In the genomic region with DNA sequence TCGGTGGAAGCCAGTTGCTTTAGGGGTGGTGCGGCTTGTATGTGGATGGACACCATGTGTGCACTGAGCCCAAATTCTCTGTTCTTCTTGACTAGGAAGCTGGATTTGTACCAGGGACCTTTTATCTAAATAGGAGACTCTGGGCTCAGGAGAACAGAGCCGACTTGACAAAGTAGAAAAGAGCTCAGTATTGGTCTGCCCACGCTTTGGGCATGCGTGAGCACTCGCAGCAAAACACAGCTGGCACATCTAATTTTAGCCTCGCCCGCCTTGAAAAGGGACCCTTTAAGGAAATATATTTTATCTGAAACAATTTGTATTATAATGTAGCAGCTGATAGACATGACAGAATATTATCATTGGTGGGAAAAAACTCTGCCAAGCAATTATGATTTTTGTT, we compare ENCODE assay signal across 11 cellular contexts. TPM values are rescaled to one million over a fixed set of nuclear protein-coding genes. Genes with fewer than 3 reads are reported as not detected.
DNase-seq lines count a peak whose midpoint lies in the region; ATAC-seq and TF ChIP-seq lines count a peak whose summit lies in the region.
"Had no signal": no experiment of that assay in that cellular context is flagged by ENCODE, and none has a peak within 500 bp of the region (broad histone marks: within the 10 kb centered on the region; RNA-seq: fewer than 3 reads in every experiment).

No MANE protein-coding gene starts in this region.

- peaks cover 0 to 8% of the 10 kb centered on the region in 2 donors for H3K27me3 Mint-ChIP-seq in natural killer cell treated with Interleukin-12 subunit alpha and Interleukin-12 subunit beta and Interleukin-15 and Interleukin-18, amount 100 ng/mL, for 72 hours
- H3K27me3 Mint-ChIP-seq in CD14-positive monocyte (ENCODE audit: low read depth in 3 of 3): peaks cover 6 to 22% (median 7%) of the 10 kb centered on the region in 3 donors

- H3K4me1 Mint-ChIP-seq in natural killer cell treated with Interleukin-12 subunit alpha and Interleukin-12 subunit beta and Interleukin-15 and Interleukin-18, amount 100 ng/mL, for 72 hours (ENCODE audit: low read depth in 2 of 2): peaks cover 10 to 17% of the 10 kb centered on the region in 2 donors
- H3K4me1 Mint-ChIP-seq in CD14-positive monocyte: peaks cover 19% of the 10 kb centered on the region
- H3K4me1 Mint-ChIP-seq: activated T-helper 17 cell treated with anti-CD3 and anti-CD28 coated beads, Interleukin-2, amount 50 U/mL, for 72 hours had no signal

- intact Hi-C loops in breast epithelium (cut with DNase I; ENCODE audit: low total_unique reads) (loop anchor here (5.0 kb wide), 1 partner anchor 477 kb away; no protein-coding TSS in a partner anchor), testis (cut with DNase I; ENCODE audit: low total_unique reads) (no loop called here), CD14-positive monocyte (cut with micrococcal nuclease) (no loop called here)

- no peaks in the 10 kb centered on the region for H3K4me1 ChIP-seq in breast epithelium
- H3K4me1 ChIP-seq in testis: peaks cover 3% of the 10 kb centered on the region

- TF ChIP-seq CTCF in HFF-Myc (IDR thresholded peaks at IDR 0.05; ENCODE audit: low read depth, low read length, missing control alignments) (no peak), breast epithelium (IDR thresholded peaks at IDR 0.05) (no peak), testis (IDR thresholded peaks at IDR 0.05) (no peak), CD14-positive monocyte (IDR thresholded peaks at IDR 0.05) (no peak)

- H3K4me3 Mint-ChIP-seq in natural killer cell treated with Interleukin-12 subunit alpha and Interleukin-12 subunit beta and Interleukin-15 and Interleukin-18, amount 100 ng/mL, for 72 hours: no peak overlapping the region
- peak overlapping the region in 1 of 2 donors; percentile 19 for H3K4me3 Mint-ChIP-seq in CD14-positive monocyte

- H3K27me3 ChIP-seq in breast epithelium (no peaks in the 10 kb centered on the region), testis (no peaks in the 10 kb centered on the region)

- H3K9me3 ChIP-seq in breast epithelium (no peaks in the 10 kb centered on the region), testis (no peaks in the 10 kb centered on the region)

- no peak for ATAC-seq in natural killer cell treated with Interleukin-12 subunit alpha and Interleukin-12 subunit beta and Interleukin-15 and Interleukin-18, amount 100 ng/mL, for 72 hours
- no peak for ATAC-seq in GM21367 (IDR thresholded peaks at IDR 0.05; ENCODE audit: unreplicated experiment)
- no peak for ATAC-seq in GM21526 (IDR thresholded peaks at IDR 0.05; ENCODE audit: low FRiP score, unreplicated experiment)
- ATAC-seq: activated T-helper 17 cell treated with anti-CD3 and anti-CD28 coated beads, Interleukin-2, amount 50 U/mL, for 72 hours; esophagus mucosa had no signal

- 28% methylated on average over 8 of the region's 8 CpGs for WGBS in testis, 2 donors

- no peaks in the 10 kb centered on the region for H3K36me3 Mint-ChIP-seq in natural killer cell treated with Interleukin-12 subunit alpha and Interleukin-12 subunit beta and Interleukin-15 and Interleukin-18, amount 100 ng/mL, for 72 hours
- H3K36me3 Mint-ChIP-seq in CD14-positive monocyte: no peaks in the 10 kb centered on the region

- H3K27ac ChIP-seq in breast epithelium (no peak overlapping the region), testis (peak overlapping the region in 1 of 2 donors; percentile 87)

- TF ChIP-seq POLR2A in breast epithelium (IDR thresholded peaks at IDR 0.05) (no peak), testis (IDR thresholded peaks at IDR 0.05) (no peak)

- H3K27ac Mint-ChIP-seq in natural killer cell treated with Interleukin-12 subunit alpha and Interleukin-12 subunit beta and Interleukin-15 and Interleukin-18, amount 100 ng/mL, for 72 hours: no peak overlapping the region
- no peak overlapping the region for H3K27ac Mint-ChIP-seq in CD14-positive monocyte
- H3K27ac Mint-ChIP-seq: activated T-helper 17 cell treated with anti-CD3 and anti-CD28 coated beads, Interleukin-2, amount 50 U/mL, for 72 hours had no signal

- H3K9me3 Mint-ChIP-seq in natural killer cell treated with Interleukin-12 subunit alpha and Interleukin-12 subunit beta and Interleukin-15 and Interleukin-18, amount 100 ng/mL, for 72 hours: no peaks in the 10 kb centered on the region
- peaks cover 0 to 3% (median 0%) of the 10 kb centered on the region in 7 donors for H3K9me3 Mint-ChIP-seq in CD14-positive monocyte
- H3K9me3 Mint-ChIP-seq: activated T-helper 17 cell treated with anti-CD3 and anti-CD28 coated beads, Interleukin-2, amount 50 U/mL, for 72 hours had no signal

- H3K36me3 ChIP-seq in breast epithelium (no peaks in the 10 kb centered on the region), testis (ENCODE audit: low read depth, missing control alignments) (no peaks in the 10 kb centered on the region)

- H3K4me3 ChIP-seq in HFF-Myc (replicated peaks; ENCODE audit: low read depth, low read length): peak overlapping the region; percentile 72; the same call in 1 of the 2 replicates
- H3K4me3 ChIP-seq in breast epithelium: peak overlapping the region; percentile 61 to 81 (median 65)
- H3K4me3 ChIP-seq in testis: peak overlapping the region in 1 of 2 donors; percentile 60

- no peak for DNase-seq in HFF-Myc (ENCODE audit: extremely low read depth, low read depth)
- DNase-seq in breast epithelium (ENCODE audit: low spot score in 2 of 2): no peak
- peak; percentile 15 to 35 for DNase-seq in lung microvascular endothelial cell (ENCODE audit: low read depth in 2 of 2)
- DNase-seq in testis: peak; percentile 62
- DNase-seq in natural killer cell treated with Interleukin-12 subunit alpha and Interleukin-12 subunit beta and Interleukin-15 and Interleukin-18, amount 100 ng/mL, for 72 hours (ENCODE audit: low spot score): no peak
- no peak for DNase-seq in CD14-positive monocyte (ENCODE audit: low spot score)
- DNase-seq: NCI-H1694 treated with DMSO at 0.1 percent for 48 hours had no signal

RNA-seq across cellular contexts. Expression of gene RBMS3, which starts 1.0 kb away (rescaled TPM):
- total RNA-seq in breast epithelium (100 to 1,000 TPM in 2 of 3 donors, 10 to 100 TPM in 1; 48.4 to 117 (median 103) TPM), lung microvascular endothelial cell (22.6 and 24.2 TPM in 2 replicates), testis (10 to 100 TPM; 19.7 to 36.2 TPM)
- polyA plus RNA-seq in testis (ENCODE audit: insufficient read depth, low read depth, low replicate concordance) (5.6 TPM), CD14-positive monocyte (not detected)
- total RNA-seq in natural killer cell treated with Interleukin-12 subunit alpha and Interleukin-12 subunit beta and Interleukin-15 and Interleukin-18, amount 100 ng/mL, for 72 hours: 1 to 10 TPM; 1.4 to 3.5 TPM

Comparison
In these comparisons a context has a peak if more than half of its experiments do, and no peak if none do; other contexts are left out.
1. DNase-seq: peak in lung microvascular endothelial cell (2 of 2) and testis (single experiment); none in HFF-Myc (single experiment), breast epithelium (0 of 2), natural killer cell treated with Interleukin-12 subunit alpha and Interleukin-12 subunit beta and Interleukin-15 and Interleukin-18, amount 100 ng/mL, for 72 hours (single experiment) and CD14-positive monocyte (single experiment).